Comparison of ENCODE assay signal across 1 cellular context in genomic region chr18:51017140-51017874, GRCh38.
TF ChIP-seq lines count a peak whose summit lies in the region.

No MANE protein-coding gene starts in this region.

TF ChIP-seq in WTC11, 78 proteins besides CTCF, POLR2A, EP300 and RAD21:
- TF ChIP-seq AR (CRISPR knock-in tag; IDR thresholded peaks at IDR 0.05), result no peak
- no peak for TF ChIP-seq USF2 (CRISPR knock-in tag; IDR thresholded peaks at IDR 0.05)
- TF ChIP-seq SP1 (CRISPR knock-in tag; conservative IDR thresholded peaks at IDR 0.05), result no peak
- no peak for TF ChIP-seq ZNF671 (CRISPR knock-in tag; IDR thresholded peaks at IDR 0.05)
- TF ChIP-seq ZNF423 (CRISPR knock-in tag; IDR thresholded peaks at IDR 0.05), result peak; percentile 45
- TF ChIP-seq ZBTB21 (CRISPR knock-in tag; IDR thresholded peaks at IDR 0.05; ENCODE audit: borderline replicate concordance), result no peak
- no peak for TF ChIP-seq ZNF121 (CRISPR knock-in tag; IDR thresholded peaks at IDR 0.05)
- TF ChIP-seq ZNF425 (CRISPR knock-in tag; conservative IDR thresholded peaks at IDR 0.05), result no peak
- no peak for TF ChIP-seq HMGXB4 (CRISPR knock-in tag; IDR thresholded peaks at IDR 0.05)
- TF ChIP-seq NR3C1 (CRISPR knock-in tag; conservative IDR thresholded peaks at IDR 0.05; ENCODE audit: low read depth), result no peak
- TF ChIP-seq ETV6 (CRISPR knock-in tag; IDR thresholded peaks at IDR 0.05), result no peak
- peak; percentile 79; the same call in 1 of the 2 replicates for TF ChIP-seq ZSCAN18 (CRISPR knock-in tag; IDR thresholded peaks at IDR 0.05)
- TF ChIP-seq SMAD3 (CRISPR knock-in tag; IDR thresholded peaks at IDR 0.05; ENCODE audit: borderline replicate concordance), result no peak
- no peak for TF ChIP-seq NR1H2 (CRISPR knock-in tag; IDR thresholded peaks at IDR 0.05)
- no peak for TF ChIP-seq E2F5 (CRISPR knock-in tag; IDR thresholded peaks at IDR 0.05)
- no peak for TF ChIP-seq JAZF1 (CRISPR knock-in tag; IDR thresholded peaks at IDR 0.05)
- TF ChIP-seq TEAD1 (CRISPR knock-in tag; IDR thresholded peaks at IDR 0.05), result peak; percentile 31; the same call in 1 of the 2 replicates
- TF ChIP-seq OVOL2 (CRISPR knock-in tag; IDR thresholded peaks at IDR 0.05; ENCODE audit: borderline replicate concordance), result no peak
- TF ChIP-seq ZNF512 (CRISPR knock-in tag; IDR thresholded peaks at IDR 0.05; ENCODE audit: borderline replicate concordance), result no peak
- no peak for TF ChIP-seq ZNF281 (CRISPR knock-in tag; IDR thresholded peaks at IDR 0.05)
- TF ChIP-seq NR2C2 (CRISPR knock-in tag; IDR thresholded peaks at IDR 0.05), result no peak
- TF ChIP-seq MYBL2 (CRISPR knock-in tag; IDR thresholded peaks at IDR 0.05), result no peak
